ENCODE assay signal across 25 cellular contexts in the genomic region with DNA sequence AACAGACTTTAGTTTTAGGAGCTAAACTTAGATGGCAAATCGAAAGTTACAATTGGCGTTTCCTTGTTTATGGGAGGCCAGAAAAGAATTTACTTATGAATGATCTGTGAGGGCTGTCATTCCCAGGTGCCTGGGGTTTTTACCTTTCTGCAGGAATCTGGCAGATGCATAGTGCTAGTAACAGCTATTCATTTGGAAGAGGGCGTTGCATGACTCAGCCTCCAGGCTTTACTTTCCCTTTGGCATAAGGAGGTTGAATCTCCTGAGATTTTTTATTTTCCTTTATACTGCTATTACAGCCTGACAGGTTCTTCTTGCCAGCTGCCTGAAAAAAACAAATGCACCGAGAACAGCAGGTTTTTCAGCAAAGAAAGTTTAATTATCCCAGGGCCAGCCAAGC. TPM values are rescaled to one million over a fixed set of nuclear protein-coding genes. Genes with fewer than 3 reads are reported as not detected.
DNase-seq lines count a peak whose midpoint lies in the region; ATAC-seq and TF ChIP-seq lines count a peak whose summit lies in the region.
"Had no signal": no experiment of that assay in that cellular context is flagged by ENCODE, and none has a peak within 500 bp of the region (broad histone marks: within the 10 kb centered on the region; RNA-seq: fewer than 3 reads in every experiment).

No MANE protein-coding gene starts in this region.

- peak; percentile 32; the same call in 1 of the 2 replicates for ATAC-seq in IMR-90 (ENCODE audit: low read depth)
- no peak for ATAC-seq in T-cell (replicated peaks in 1 of 4)
- no peak for ATAC-seq in GM19023 (IDR thresholded peaks at IDR 0.05; ENCODE audit: unreplicated experiment)
- ATAC-seq in GM19035 (IDR thresholded peaks at IDR 0.05; ENCODE audit: unreplicated experiment), result no peak

- H3K9me3 Mint-ChIP-seq in Calu3 (ENCODE audit: low read depth, unreplicated experiment), result no peaks in the 10 kb centered on the region
- no peaks in the 10 kb centered on the region for H3K9me3 Mint-ChIP-seq in T-cell
- H3K9me3 Mint-ChIP-seq: activated CD4-positive, alpha-beta memory T cell treated with anti-CD3 and anti-CD28 coated beads for 36 hours had no signal

- H3K14ac ChIP-seq in IMR-90 (replicated peaks; ENCODE audit: low read depth, low read length), result no peak overlapping the region

- intact Hi-C loops in Calu3 (cut with micrococcal nuclease; ENCODE audit: unreplicated experiment), result loop anchor here (10.0 kb wide), 1 partner anchor 1156 kb away; no protein-coding TSS in a partner anchor
- intact Hi-C loops in IMR-90 (cut with micrococcal nuclease), result loop anchor here (10.0 kb wide), 1 partner anchor 1156 kb away; no protein-coding TSS in a partner anchor
- intact Hi-C loops in head of caudate nucleus (cut with DNase I), result no loop called here

- in situ Hi-C loops in IMR-90 (cut with MboI; ENCODE audit: low sequenced_read_pairs), result loop anchor here (10.0 kb wide), 2 partner anchors 926 to 1286 kb away; no protein-coding TSS in a partner anchor

- TF ChIP-seq CTCF in Calu3 (IDR thresholded peaks at IDR 0.05; ENCODE audit: unreplicated experiment) (no peak), IMR-90 (conservative IDR thresholded peaks at IDR 0.05; ENCODE audit: low read depth, low read length) (no peak)

- no peak overlapping the region for H3K9ac ChIP-seq in IMR-90 (ENCODE audit: low read depth, low read length)
- H3K9ac ChIP-seq: neural progenitor cell had no signal

- H3K4me1 ChIP-seq in IMR-90 (ENCODE audit: control insufficient read depth, insufficient read depth, low read length), result no peaks in the 10 kb centered on the region
- H3K4me1 ChIP-seq: left ventricle myocardium inferior, neural progenitor cell, vagina had no signal

- H3K23ac ChIP-seq in IMR-90 (ENCODE audit: low read depth, low read length), result no peak overlapping the region

- H4K8ac ChIP-seq in IMR-90 (ENCODE audit: low read depth in 2 of 2, low read length in 2 of 2), result no peak overlapping the region

- no peak overlapping the region for H2AK5ac ChIP-seq in IMR-90 (ENCODE audit: low read depth, low read length)

- no peak overlapping the region for H3K4me2 ChIP-seq in IMR-90 (ENCODE audit: low read depth, low read length)
- H3K4me2 ChIP-seq: neural progenitor cell had no signal

- H3K4me1 Mint-ChIP-seq in Calu3 (ENCODE audit: low read depth, unreplicated experiment) (peaks cover 7% of the 10 kb centered on the region), T-cell (no peaks in the 10 kb centered on the region)
- H3K4me1 Mint-ChIP-seq: neural progenitor cell had no signal

- H3K4me3 ChIP-seq in IMR-90 (ENCODE audit: insufficient read depth, low read depth, low read length), result no peak overlapping the region
- H3K4me3 ChIP-seq: left ventricle myocardium inferior, neural progenitor cell, vagina had no signal

- dilution Hi-C loops in IMR-90 (cut with HindIII; ENCODE audit: low sequenced_read_pairs, unreplicated experiment), result no loop called here

- no peaks in the 10 kb centered on the region for H3K9me3 ChIP-seq in IMR-90 (ENCODE audit: control insufficient read depth, insufficient read depth, low read length)
- H3K9me3 ChIP-seq: left ventricle myocardium inferior, vagina had no signal

- CTCF ChIA-PET in Calu3 (lab: Charles Lee) (interaction anchor here (0.6 kb wide), 1 partner anchor 15 kb away, joined by 4 read pairs; no protein-coding TSS in a partner anchor), IMR-90 (lab: Yijun Ruan, JAX) (no interaction called here), T-cell (lab: Charles Lee) (no interaction called here)

- WGBS in IMR-90 (ENCODE audit: extremely low coverage in 2 of 2, insufficient read length in 1 of 2), 2 experiments, result 72% methylated on average over 2 of the region's 4 CpGs; no CpG with 5 or more reads in 1 of the 2 experiments

- H3K27ac Mint-ChIP-seq in Calu3 (ENCODE audit: unreplicated experiment), result no peak overlapping the region
- no peak overlapping the region for H3K27ac Mint-ChIP-seq in T-cell
- H3K27ac Mint-ChIP-seq: activated CD4-positive, alpha-beta memory T cell treated with anti-CD3 and anti-CD28 coated beads for 36 hours; neural progenitor cell had no signal

- no peak overlapping the region for H3K56ac ChIP-seq in IMR-90 (ENCODE audit: extremely low read depth, insufficient read depth, low read length)

- H4K20me1 ChIP-seq in IMR-90 (ENCODE audit: insufficient read depth, low read length), result no peaks in the 10 kb centered on the region

- no peak overlapping the region for H4K91ac ChIP-seq in IMR-90 (ENCODE audit: insufficient read depth, low read depth, low read length)

- H3K9me1 ChIP-seq in IMR-90 (ENCODE audit: insufficient read depth, low read length), result no peaks in the 10 kb centered on the region

- DNase-seq in Calu3 (peak; percentile 5), IMR-90 (peak; percentile 13), caudate nucleus (lab: John Stamatoyannopoulos, UW) (peak in 27 of 61 donors; percentile 2 to 83 (median 14)), head of caudate nucleus (peak in 34 of 42 donors; percentile 4 to 83 (median 49)), T-cell (no peak), AG08396 (ENCODE audit: low spot score) (no peak)
- DNase-seq: ACHN; activated CD4-positive, alpha-beta memory T cell treated with anti-CD3 and anti-CD28 coated beads for 36 hours; activated naive CD4-positive, alpha-beta T cell treated with Interleukin-2 at 50 U/mL for 16 hours; cerebellar nuclear complex; left ventricle myocardium inferior; NCI-H1092 treated with DMSO at 0.1 percent for 48 hours; NCI-H2081 treated with DMSO at 0.1 percent for 48 hours; NCI-H524 treated with DMSO at 0.1 percent for 48 hours; SHP77 treated with DMSO at 0.1 percent for 48 hours; substantia nigra; WERI-Rb-1 had no signal

- no peaks in the 10 kb centered on the region for H3K36me3 Mint-ChIP-seq in Calu3 (ENCODE audit: insufficient read depth, unreplicated experiment)
- H3K36me3 Mint-ChIP-seq in T-cell, result no peaks in the 10 kb centered on the region
- H3K36me3 Mint-ChIP-seq: activated CD4-positive, alpha-beta memory T cell treated with anti-CD3 and anti-CD28 coated beads for 36 hours; neural progenitor cell had no signal

- TF ChIP-seq POLR2A in IMR-90 (IDR thresholded peaks at IDR 0.05; ENCODE audit: low read depth, low read length), result no peak

- H2BK5ac ChIP-seq in IMR-90 (ENCODE audit: low read depth, low read length, poor library complexity, severe bottlenecking), result no peak overlapping the region

- H2BK20ac ChIP-seq in IMR-90 (ENCODE audit: low read depth, low read length), result no peak overlapping the region

- no peak overlapping the region for H3K4ac ChIP-seq in IMR-90 (ENCODE audit: low read depth, low read length)

- no peaks in the 10 kb centered on the region for H3K27me3 Mint-ChIP-seq in Calu3 (ENCODE audit: unreplicated experiment)
- H3K27me3 Mint-ChIP-seq in T-cell, result peaks cover 0 to 4% of the 10 kb centered on the region in 2 donors
- H3K27me3 Mint-ChIP-seq: activated CD4-positive, alpha-beta memory T cell treated with anti-CD3 and anti-CD28 coated beads for 36 hours had no signal

- H3K4me3 Mint-ChIP-seq in Calu3 (ENCODE audit: low read depth, unreplicated experiment) (no peak overlapping the region), T-cell (no peak overlapping the region)
- H3K4me3 Mint-ChIP-seq: activated CD4-positive, alpha-beta memory T cell treated with anti-CD3 and anti-CD28 coated beads for 36 hours; neural progenitor cell had no signal

- BruUV-seq in Calu3 (replicated peaks; lab: Mats Ljungman, UMichigan) (no TSS peak), IMR-90 (replicated peaks; lab: Mats Ljungman, UMichigan) (no TSS peak)

- POLR2A ChIA-PET in IMR-90 (lab: Charles Lee; ENCODE audit: unreplicated experiment), result no interaction called here
- POLR2A ChIA-PET in T-cell (lab: Charles Lee), result interaction anchor here in 1 of 2 donors (0.6 kb wide), 1 partner anchor 73 kb away, joined by 3 read pairs; no protein-coding TSS in a partner anchor

- H3K18ac ChIP-seq in IMR-90 (ENCODE audit: low read depth, low read length), result no peak overlapping the region

- H3K36me3 ChIP-seq in IMR-90 (ENCODE audit: control insufficient read depth, insufficient read depth, low read length), result no peaks in the 10 kb centered on the region
- H3K36me3 ChIP-seq: left ventricle myocardium inferior, neural progenitor cell, vagina, WERI-Rb-1 had no signal

- no peak overlapping the region for H2AK9ac ChIP-seq in IMR-90 (replicated peaks; ENCODE audit: low read depth, low read length, poor library complexity)

- H2BK120ac ChIP-seq in IMR-90 (ENCODE audit: low read depth, low read length), result no peak overlapping the region

- TF ChIP-seq RAD21 in IMR-90 (IDR thresholded peaks at IDR 0.05; ENCODE audit: low read length), result no peak

- no peak overlapping the region for H4K5ac ChIP-seq in IMR-90 (ENCODE audit: low read depth, low read length)

- H3K79me1 ChIP-seq in IMR-90 (ENCODE audit: low read depth in 1 of 2, low read length in 2 of 2), result no peaks in the 10 kb centered on the region

- H3K27ac ChIP-seq in IMR-90 (ENCODE audit: insufficient read depth, low read length), result no peak overlapping the region
- H3K27ac ChIP-seq in caudate nucleus (ENCODE audit: low read depth, low read length), result peak overlapping the region; percentile 11
- H3K27ac ChIP-seq: C4-2B, left ventricle myocardium inferior, neural progenitor cell, vagina, WERI-Rb-1 had no signal

- no peak overlapping the region for H2BK15ac ChIP-seq in IMR-90 (ENCODE audit: low read depth, low read length)

- H2AFZ ChIP-seq in IMR-90 (replicated peaks; ENCODE audit: low read length, poor library complexity), result no peak overlapping the region
- H2AFZ ChIP-seq: neural progenitor cell had no signal

- no peaks in the 10 kb centered on the region for H3K27me3 ChIP-seq in IMR-90 (ENCODE audit: control insufficient read depth, insufficient read depth, low read length)
- H3K27me3 ChIP-seq: neural progenitor cell, vagina had no signal

TF ChIP-seq in IMR-90, 13 proteins besides CTCF, POLR2A, EP300 and RAD21 (continues in another document):
- TF ChIP-seq RFX5 (IDR thresholded peaks at IDR 0.05; ENCODE audit: low read depth, low read length), result no peak

RNA-seq across cellular contexts. Expression of a gene that starts 30.0 kb away (rescaled TPM):
- 5.9 and 8.2 TPM in 2 replicates for total RNA-seq in Calu3 (2022)
- total RNA-seq in IMR-90 (2012; rRNA removed), result 4.2 and 4.3 TPM in 2 replicates
- polyA plus RNA-seq in IMR-90 (2012; rRNA removed), result 1.5 and 1.8 TPM in 2 replicates
- polyA plus RNA-seq in IMR-90 (2012; cell fraction: cytosol; rRNA removed), result 0.46 and 0.63 TPM in 2 replicates
- 0.18 and 1.3 TPM in 2 replicates for polyA plus RNA-seq in IMR-90 (2012; cell fraction: nucleus; rRNA removed; ENCODE audit: low replicate concordance)
- 1 to 10 TPM; 1.3 to 4.3 (median 2.2) TPM for total RNA-seq in T-cell

RNA-seq across cellular contexts. Expression of a gene that starts 36.2 kb away (rescaled TPM):
- 984 and 1,038 TPM in 2 replicates for total RNA-seq in Calu3 (2022)
- total RNA-seq in IMR-90 (2012; rRNA removed), result 35.3 and 68.6 TPM in 2 replicates
- polyA plus RNA-seq in IMR-90 (2012; rRNA removed), result 294 and 551 TPM in 2 replicates
- 107 and 412 TPM in 2 replicates for polyA plus RNA-seq in IMR-90 (2012; cell fraction: cytosol; rRNA removed)
- 28.1 and 181 TPM in 2 replicates for polyA plus RNA-seq in IMR-90 (2012; cell fraction: nucleus; rRNA removed; ENCODE audit: low replicate concordance)
- 1,000 to 10,000 TPM; 2,003 to 2,190 (median 2,100) TPM for total RNA-seq in T-cell

RNA-seq across cellular contexts. Expression of a gene that starts 38.1 kb away (rescaled TPM):
- total RNA-seq in Calu3 (2022) (not detected in 2 replicates), IMR-90 (2012; rRNA removed) (0.54 and 0.83 TPM in 2 replicates), T-cell (1 to 10 TPM in 3 of 5 donors, not detected in 2; 1.4 to 3.4 (median 2.9) TPM)
- 1.4 and 1.8 TPM in 2 replicates for polyA plus RNA-seq in IMR-90 (2012; rRNA removed)
- 0.97 and 1.2 TPM in 2 replicates for polyA plus RNA-seq in IMR-90 (2012; cell fraction: cytosol; rRNA removed)
- polyA plus RNA-seq in IMR-90 (2012; cell fraction: nucleus; rRNA removed; ENCODE audit: low replicate concordance), result 0.83 and 2.4 TPM in 2 replicates
- total RNA-seq: activated CD4-positive, alpha-beta memory T cell treated with anti-CD3 and anti-CD28 coated beads for 36 hours; mononuclear cell; renal cortical epithelial cell; T-helper 2 cell treated with Interferon-gamma antibody and Interleukin-4, amounts not matched to agents 100 ng/mL and 5 ng/mL, for 36 hours had no signal

Comparison
In these comparisons a context has a peak if more than half of its experiments do, and no peak if none do; other contexts are left out.
1. DNase-seq: peak in Calu3 (single experiment), IMR-90 (single experiment) and head of caudate nucleus (34 of 42); none in T-cell (0 of 34) and AG08396 (single experiment).
2. RNA of a gene that starts 36.2 kb away (total RNA-seq): 2,003 to 2,190 TPM in T-cell and 984 to 1,038 TPM in Calu3; 35.3 to 68.6 TPM in IMR-90; every median in the first group is over 10 times any median in the second.